In genomic region chr6:85460951-85461805, GRCh38 we compare ENCODE assay signal across 1 cellular context.
TF ChIP-seq lines count a peak whose summit lies in the region.

No MANE protein-coding gene starts in this region.

TF ChIP-seq in GM12878, 131 proteins besides CTCF, POLR2A, EP300 and RAD21 (continued from another document and continues in another):
- TF ChIP-seq, protein P1, sequence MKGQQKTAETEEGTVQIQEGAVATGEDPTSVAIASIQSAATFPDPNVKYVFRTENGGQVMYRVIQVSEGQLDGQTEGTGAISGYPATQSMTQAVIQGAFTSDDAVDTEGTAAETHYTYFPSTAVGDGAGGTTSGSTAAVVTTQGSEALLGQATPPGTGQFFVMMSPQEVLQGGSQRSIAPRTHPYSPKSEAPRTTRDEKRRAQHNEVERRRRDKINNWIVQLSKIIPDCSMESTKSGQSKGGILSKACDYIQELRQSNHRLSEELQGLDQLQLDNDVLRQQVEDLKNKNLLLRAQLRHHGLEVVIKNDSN (IDR thresholded peaks at IDR 0.05; ENCODE audit: borderline replicate concordance, extremely low read length, insufficient read depth, low read depth, low read length), result no peak
- TF ChIP-seq TBL1XR1 (IDR thresholded peaks at IDR 0.05; ENCODE audit: low read depth, low read length), result peak; percentile 76; the same call in 1 of the 2 replicates
- TF ChIP-seq NR2F1 (conservative IDR thresholded peaks at IDR 0.05), result peak; percentile 51
- no peak for TF ChIP-seq TCF12 (IDR thresholded peaks at IDR 0.05; ENCODE audit: low read depth, low read length)
- TF ChIP-seq ZNF622 (IDR thresholded peaks at IDR 0.05), result peak; percentile 41; the same call in 1 of the 2 replicates
- no peak for TF ChIP-seq SIX5 (IDR thresholded peaks at IDR 0.05; ENCODE audit: low read depth, low read length, severe bottlenecking)
- no peak for TF ChIP-seq HDAC2 (IDR thresholded peaks at IDR 0.05)
- peak; percentile 65 for TF ChIP-seq ZNF217 (IDR thresholded peaks at IDR 0.05)
- TF ChIP-seq CHD2 (IDR thresholded peaks at IDR 0.05; ENCODE audit: borderline replicate concordance, low read depth, low read length), result peak; percentile 38; the same call in 1 of the 2 replicates
- TF ChIP-seq, protein P2, sequence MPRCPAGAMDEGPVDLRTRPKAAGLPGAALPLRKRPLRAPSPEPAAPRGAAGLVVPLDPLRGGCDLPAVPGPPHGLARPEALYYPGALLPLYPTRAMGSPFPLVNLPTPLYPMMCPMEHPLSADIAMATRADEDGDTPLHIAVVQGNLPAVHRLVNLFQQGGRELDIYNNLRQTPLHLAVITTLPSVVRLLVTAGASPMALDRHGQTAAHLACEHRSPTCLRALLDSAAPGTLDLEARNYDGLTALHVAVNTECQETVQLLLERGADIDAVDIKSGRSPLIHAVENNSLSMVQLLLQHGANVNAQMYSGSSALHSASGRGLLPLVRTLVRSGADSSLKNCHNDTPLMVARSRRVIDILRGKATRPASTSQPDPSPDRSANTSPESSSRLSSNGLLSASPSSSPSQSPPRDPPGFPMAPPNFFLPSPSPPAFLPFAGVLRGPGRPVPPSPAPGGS (IDR thresholded peaks at IDR 0.05; ENCODE audit: borderline replicate concordance, insufficient read depth, low read depth, low read length, poor library complexity, severe bottlenecking), result no peak
- no peak for TF ChIP-seq ELK1 (IDR thresholded peaks at IDR 0.05; ENCODE audit: low read depth, low read length)
- peak; percentile 91 for TF ChIP-seq NFIC (IDR thresholded peaks at IDR 0.05; ENCODE audit: low read depth, low read length)
- TF ChIP-seq ZNF24 (IDR thresholded peaks at IDR 0.05), result 0 out of 2 replicates have a peak, but pooled peaks have one; percentile 36
- 0 out of 2 replicates have a peak, but pooled peaks have one; percentile 15 for TF ChIP-seq TCF7 (IDR thresholded peaks at IDR 0.05; ENCODE audit: borderline replicate concordance)
- peak; percentile 35; the same call in 1 of the 2 replicates for TF ChIP-seq GABPA (IDR thresholded peaks at IDR 0.05; ENCODE audit: low read depth)
- peak; percentile 48 for TF ChIP-seq E2F8 (IDR thresholded peaks at IDR 0.05; ENCODE audit: low read depth, partially characterized antibody)
- TF ChIP-seq SP1 (IDR thresholded peaks at IDR 0.05; ENCODE audit: low read depth, low read length), result peak; percentile 15
- no peak for TF ChIP-seq PRDM15 (CRISPR knock-in tag; IDR thresholded peaks at IDR 0.05)
- TF ChIP-seq ZNF207 (IDR thresholded peaks at IDR 0.05; ENCODE audit: borderline replicate concordance), result no peak
- TF ChIP-seq ATF2 (IDR thresholded peaks at IDR 0.05; ENCODE audit: low read length), result peak; percentile 85
- TF ChIP-seq ZBED1 (IDR thresholded peaks at IDR 0.05; ENCODE audit: borderline replicate concordance), result peak; percentile 48; the same call in 1 of the 2 replicates
- TF ChIP-seq RAD51 (IDR thresholded peaks at IDR 0.05), result peak; percentile 49
- TF ChIP-seq EZH2 (IDR thresholded peaks at IDR 0.05; ENCODE audit: borderline replicate concordance, control insufficient read depth, low read depth, low read length), result no peak
- TF ChIP-seq PAX5 (IDR thresholded peaks at IDR 0.05; ENCODE audit: borderline replicate concordance, low read depth, low read length), result 0 out of 2 replicates have a peak, but pooled peaks have one; percentile 25
- 0 out of 2 replicates have a peak, but pooled peaks have one; percentile 55 for TF ChIP-seq ZNF592 (IDR thresholded peaks at IDR 0.05)
- no peak for TF ChIP-seq EGR1 (IDR thresholded peaks at IDR 0.05; ENCODE audit: borderline replicate concordance in 1 of 2, low read depth in 2 of 2, low read length in 2 of 2)
- TF ChIP-seq SPI1 (IDR thresholded peaks at IDR 0.05; ENCODE audit: borderline replicate concordance, insufficient read depth, low read depth, low read length), result no peak
- peak; percentile 63; the same call in 1 of the 2 replicates for TF ChIP-seq DPF2 (IDR thresholded peaks at IDR 0.05)
- 0 out of 2 replicates have a peak, but pooled peaks have one; percentile 19 for TF ChIP-seq BCL11A (IDR thresholded peaks at IDR 0.05; ENCODE audit: low read depth, low read length)
- no peak; the same call in 1 of the 2 replicates for TF ChIP-seq ZBTB40 (IDR thresholded peaks at IDR 0.05; ENCODE audit: borderline replicate concordance)
- TF ChIP-seq PML (IDR thresholded peaks at IDR 0.05; ENCODE audit: low read length), result no peak; the same call in 1 of the 2 replicates
- TF ChIP-seq CEBPB (IDR thresholded peaks at IDR 0.05; ENCODE audit: borderline replicate concordance in 1 of 2, low read depth in 2 of 2, low read length in 2 of 2), result 0 out of 4 replicates have a peak, but pooled peaks of 1 of the 2 experiments have one; percentile 38
- peak; percentile 74; the same call in 1 of the 2 replicates for TF ChIP-seq FOXM1 (IDR thresholded peaks at IDR 0.05; ENCODE audit: low read depth, low read length)
- 0 out of 2 replicates have a peak, but pooled peaks have one; percentile 9 for TF ChIP-seq NR2C1 (IDR thresholded peaks at IDR 0.05)
- peak; percentile 69; the same call in 1 of the 2 replicates for TF ChIP-seq CREM (IDR thresholded peaks at IDR 0.05; ENCODE audit: low read depth)
